Comparison of ENCODE assay signal across 25 cellular contexts in genomic region chr7:12239821-12240220, GRCh38. TPM values are rescaled to one million over a fixed set of nuclear protein-coding genes. Genes with fewer than 3 reads are reported as not detected.
DNase-seq lines count a peak whose midpoint lies in the region; ATAC-seq and TF ChIP-seq lines count a peak whose summit lies in the region.
"Had no signal": no experiment of that assay in that cellular context is flagged by ENCODE, and none has a peak within 500 bp of the region (broad histone marks: within the 10 kb centered on the region; RNA-seq: fewer than 3 reads in every experiment).

No MANE protein-coding gene starts in this region.

- H3K4me1 ChIP-seq in breast epithelium, result no peaks in the 10 kb centered on the region
- H3K4me1 ChIP-seq: upper lobe of right lung had no signal

- intact Hi-C loops in activated B cell treated with CpG ODN at 0.5 μM for 24 hours (cut with micrococcal nuclease) (loop anchor here (2.0 kb wide), 1 partner anchor 17 kb away; no protein-coding TSS in a partner anchor), breast epithelium (cut with DNase I; ENCODE audit: low total_unique reads) (no loop called here)

- ATAC-seq in activated B cell treated with CpG ODN at 0.5 μM for 24 hours (ENCODE audit: low read depth) (peak; percentile 54), HG03108 (IDR thresholded peaks at IDR 0.05; ENCODE audit: unreplicated experiment) (no peak), GM21423 (IDR thresholded peaks at IDR 0.05; ENCODE audit: unreplicated experiment) (no peak)
- ATAC-seq: body of pancreas, upper lobe of right lung had no signal

- no peak for DNase-seq in activated naive CD8-positive, alpha-beta T cell treated with anti-CD3 and anti-CD28 coated beads for 36 hours
- DNase-seq in NAMALWA (ENCODE audit: low spot score) (peak; percentile 17), activated B cell treated with CpG ODN at 0.5 μM for 24 hours (no peak), breast epithelium (ENCODE audit: low spot score in 2 of 2) (no peak)
- DNase-seq in stimulated activated CD4-positive, alpha-beta T cell treated with anti-CD3 and anti-CD28 coated beads, Interleukin-12 subunit alpha, Interleukin-12 subunit beta, amount 100 ng/mL, for 4 hours, result no peak
- DNase-seq: activated CD4-positive, alpha-beta memory T cell treated with anti-CD3 and anti-CD28 coated beads, Interleukin-2, amount 10 ng/mL, durations not matched to agents 7 days and 5 days; activated gamma-delta T cell; body of pancreas; effector CD4-positive, alpha-beta T cell; HCEC 1CT; head of caudate nucleus; MG63; NCI-H1694; NCI-H2171 treated with DMSO at 0.1 percent for 48 hours; NCI-H524 treated with DMSO at 0.1 percent for 48 hours; SK-N-SH; T-helper 9 cell; upper lobe of right lung had no signal

- peaks cover 5% of the 10 kb centered on the region for H3K9me3 Mint-ChIP-seq in activated naive CD8-positive, alpha-beta T cell (ENCODE audit: low read depth)
- H3K9me3 Mint-ChIP-seq in activated naive CD8-positive, alpha-beta T cell treated with anti-CD3 and anti-CD28 coated beads for 36 hours, result peaks cover 14% of the 10 kb centered on the region
- peaks cover 3% of the 10 kb centered on the region for H3K9me3 Mint-ChIP-seq in activated B cell treated with CpG ODN at 0.5 μM for 24 hours
- H3K9me3 Mint-ChIP-seq: activated CD4-positive, alpha-beta memory T cell treated with anti-CD3 and anti-CD28 coated beads, Interleukin-2, amount 10 ng/mL, durations not matched to agents 7 days and 5 days had no signal

- POLR2A ChIA-PET in activated B cell treated with CpG ODN at 0.5 μM for 24 hours (lab: Charles Lee), result no interaction called here

- no peak overlapping the region for H3K4me3 Mint-ChIP-seq in activated naive CD8-positive, alpha-beta T cell
- no peak overlapping the region for H3K4me3 Mint-ChIP-seq in activated naive CD8-positive, alpha-beta T cell treated with anti-CD3 and anti-CD28 coated beads for 36 hours
- no peak overlapping the region for H3K4me3 Mint-ChIP-seq in activated B cell treated with CpG ODN at 0.5 μM for 24 hours
- H3K4me3 Mint-ChIP-seq: activated CD4-positive, alpha-beta memory T cell treated with anti-CD3 and anti-CD28 coated beads, Interleukin-2, amount 10 ng/mL, durations not matched to agents 7 days and 5 days had no signal

- H3K4me3 ChIP-seq in breast epithelium, result no peak overlapping the region
- H3K4me3 ChIP-seq: BLaER1 treated with 17β-estradiol and CSF1 and Interleukin-3, amounts not matched to agents 10 nM and 100 nM; body of pancreas; lung; MG63; upper lobe of right lung had no signal

- TF ChIP-seq CTCF in activated B cell treated with CpG ODN at 0.5 μM for 24 hours (IDR thresholded peaks at IDR 0.05) (no peak), breast epithelium (IDR thresholded peaks at IDR 0.05) (no peak)

- no peak for TF ChIP-seq POLR2A in breast epithelium (IDR thresholded peaks at IDR 0.05)

- H3K36me3 Mint-ChIP-seq in activated naive CD8-positive, alpha-beta T cell, result peaks cover 29% of the 10 kb centered on the region
- peaks cover 35% of the 10 kb centered on the region for H3K36me3 Mint-ChIP-seq in activated naive CD8-positive, alpha-beta T cell treated with anti-CD3 and anti-CD28 coated beads for 36 hours
- H3K36me3 Mint-ChIP-seq in activated B cell treated with CpG ODN at 0.5 μM for 24 hours (ENCODE audit: low read depth), result peaks cover 16% of the 10 kb centered on the region

- no peaks in the 10 kb centered on the region for H3K36me3 ChIP-seq in breast epithelium
- H3K36me3 ChIP-seq: MG63 had no signal

- no peak overlapping the region for H3K27ac ChIP-seq in breast epithelium
- H3K27ac ChIP-seq: BLaER1 treated with 17β-estradiol and CSF1 and Interleukin-3, amounts not matched to agents 10 nM and 100 nM; body of pancreas; RWPE1; upper lobe of right lung had no signal

- H3K27ac Mint-ChIP-seq in activated naive CD8-positive, alpha-beta T cell, result peak overlapping the region; percentile 13
- H3K27ac Mint-ChIP-seq in activated naive CD8-positive, alpha-beta T cell treated with anti-CD3 and anti-CD28 coated beads for 36 hours, result no peak overlapping the region
- no peak overlapping the region for H3K27ac Mint-ChIP-seq in activated B cell treated with CpG ODN at 0.5 μM for 24 hours
- H3K27ac Mint-ChIP-seq: activated CD4-positive, alpha-beta memory T cell treated with anti-CD3 and anti-CD28 coated beads, Interleukin-2, amount 10 ng/mL, durations not matched to agents 7 days and 5 days had no signal

- H3K27me3 Mint-ChIP-seq in activated naive CD8-positive, alpha-beta T cell, result no peaks in the 10 kb centered on the region
- H3K27me3 Mint-ChIP-seq in activated naive CD8-positive, alpha-beta T cell treated with anti-CD3 and anti-CD28 coated beads for 36 hours, result no peaks in the 10 kb centered on the region
- H3K27me3 Mint-ChIP-seq in activated B cell treated with CpG ODN at 0.5 μM for 24 hours, result no peaks in the 10 kb centered on the region
- H3K27me3 Mint-ChIP-seq: activated CD4-positive, alpha-beta memory T cell treated with anti-CD3 and anti-CD28 coated beads, Interleukin-2, amount 10 ng/mL, durations not matched to agents 7 days and 5 days; IgD-negative memory B cell had no signal

- H3K4me1 Mint-ChIP-seq in activated naive CD8-positive, alpha-beta T cell (ENCODE audit: low read depth), result peaks cover 18% of the 10 kb centered on the region
- H3K4me1 Mint-ChIP-seq in activated naive CD8-positive, alpha-beta T cell treated with anti-CD3 and anti-CD28 coated beads for 36 hours, result peaks cover 15% of the 10 kb centered on the region
- H3K4me1 Mint-ChIP-seq in activated B cell treated with CpG ODN at 0.5 μM for 24 hours, result peaks cover 21% of the 10 kb centered on the region
- H3K4me1 Mint-ChIP-seq: activated CD4-positive, alpha-beta memory T cell treated with anti-CD3 and anti-CD28 coated beads, Interleukin-2, amount 10 ng/mL, durations not matched to agents 7 days and 5 days had no signal

- peaks cover 0 to 4% of the 10 kb centered on the region in 2 donors for H3K9me3 ChIP-seq in breast epithelium
- H3K9me3 ChIP-seq: body of pancreas, MG63, SK-N-SH, upper lobe of right lung had no signal

- CTCF ChIA-PET in activated B cell treated with CpG ODN at 0.5 μM for 24 hours (lab: Charles Lee), result no interaction called here

- no peaks in the 10 kb centered on the region for H3K27me3 ChIP-seq in breast epithelium
- H3K27me3 ChIP-seq: BLaER1 treated with 17β-estradiol and CSF1 and Interleukin-3, amounts not matched to agents 10 nM and 100 nM; body of pancreas; MG63; upper lobe of right lung had no signal

RNA-seq across cellular contexts. Expression of gene TMEM106B, which starts 28.7 kb away (rescaled TPM):
- 10 to 100 TPM; 27.7 to 28.8 TPM for total RNA-seq in activated naive CD8-positive, alpha-beta T cell treated with anti-CD3 and anti-CD28 coated beads for 36 hours
- 18.1 and 22.1 TPM in 2 replicates for total RNA-seq in activated B cell treated with CpG ODN at 0.5 μM for 24 hours
- total RNA-seq in breast epithelium, result 10 to 100 TPM; 47.9 to 71.0 (median 61.1) TPM
